ENCODE assay signal across 14 cellular contexts in genomic region chr5:134069553-134069952, GRCh38.
"Had no signal": no experiment of that assay in that cellular context is flagged by ENCODE, and none has a peak within 500 bp of the region (broad histone marks: within the 10 kb centered on the region; RNA-seq: fewer than 3 reads in every experiment).

No MANE protein-coding gene starts in this region.

- H2AFZ ChIP-seq: hepatocyte had no signal

- H3K27ac ChIP-seq: breast epithelium, dorsolateral prefrontal cortex, hepatocyte, left ventricle myocardium inferior, prostate gland, right lobe of liver had no signal

- H3K27ac Mint-ChIP-seq: activated naive CD8-positive, alpha-beta T cell treated with anti-CD3 and anti-CD28 coated beads, Interleukin-2, amount 10 ng/mL, durations not matched to agents 7 days and 5 days; memory B cell; nephron progenitor cell; stimulated activated naive B cell treated with anti-CD40 and anti-IgM and Interleukin-4, amounts not matched to agents 10 μg/mL and 1 μg/mL and 100 μg/mL, for 72 hours; WTC11 had no signal

- H3K79me2 ChIP-seq: hepatocyte had no signal

- H3K9me3 ChIP-seq: breast epithelium, left ventricle myocardium inferior, prostate gland, right lobe of liver had no signal

- FAIRE-seq: kidney had no signal

- ATAC-seq: right lobe of liver; stimulated activated naive B cell treated with anti-CD40 and anti-IgM and Interleukin-4, amounts not matched to agents 10 μg/mL and 1 μg/mL and 100 μg/mL, for 72 hours; WTC11 had no signal

- H3K4me3 Mint-ChIP-seq: memory B cell; stimulated activated naive B cell treated with anti-CD40 and anti-IgM and Interleukin-4, amounts not matched to agents 10 μg/mL and 1 μg/mL and 100 μg/mL, for 72 hours had no signal

- H3K4me3 ChIP-seq: breast epithelium, dorsolateral prefrontal cortex, hepatocyte, left ventricle myocardium inferior, prostate gland, right lobe of liver had no signal

- H3K9me3 Mint-ChIP-seq: activated naive CD8-positive, alpha-beta T cell treated with anti-CD3 and anti-CD28 coated beads, Interleukin-2, amount 10 ng/mL, durations not matched to agents 7 days and 5 days; memory B cell; nephron progenitor cell; stimulated activated naive B cell treated with anti-CD40 and anti-IgM and Interleukin-4, amounts not matched to agents 10 μg/mL and 1 μg/mL and 100 μg/mL, for 72 hours; WTC11 had no signal

- H3K36me3 Mint-ChIP-seq: activated naive CD8-positive, alpha-beta T cell treated with anti-CD3 and anti-CD28 coated beads, Interleukin-2, amount 10 ng/mL, durations not matched to agents 7 days and 5 days; memory B cell; stimulated activated naive B cell treated with anti-CD40 and anti-IgM and Interleukin-4, amounts not matched to agents 10 μg/mL and 1 μg/mL and 100 μg/mL, for 72 hours; WTC11 had no signal

- DNase-seq: activated CD8-positive, alpha-beta memory T cell treated with anti-CD3 and anti-CD28 coated beads for 24 hours; activated naive CD8-positive, alpha-beta T cell treated with anti-CD3 and anti-CD28 coated beads, Interleukin-2, amount 10 ng/mL, durations not matched to agents 7 days and 5 days; aorta; dorsolateral prefrontal cortex; kidney; left ventricle myocardium inferior; nephron progenitor cell; right lobe of liver; stimulated activated naive B cell treated with anti-CD40 and anti-IgM and Interleukin-4, amounts not matched to agents 10 μg/mL and 1 μg/mL and 100 μg/mL, for 72 hours had no signal

- H3K36me3 ChIP-seq: breast epithelium, left ventricle myocardium inferior, prostate gland, right lobe of liver had no signal

- H3K27me3 Mint-ChIP-seq: activated naive CD8-positive, alpha-beta T cell treated with anti-CD3 and anti-CD28 coated beads, Interleukin-2, amount 10 ng/mL, durations not matched to agents 7 days and 5 days had no signal

- H3K27me3 ChIP-seq: breast epithelium, hepatocyte, right lobe of liver had no signal

- H3K4me1 ChIP-seq: breast epithelium, prostate gland had no signal
